8 cellular contexts compared by ENCODE assay signal in genomic region chr17:59620064-59620359, GRCh38. TPM values are rescaled to one million over a fixed set of nuclear protein-coding genes. Genes with fewer than 3 reads are reported as not detected.
A peak's percentile ranks its signal among the peaks of the same experiment; 100 is the strongest.
DNase-seq lines count a peak whose midpoint lies in the region; ATAC-seq and TF ChIP-seq lines count a peak whose summit lies in the region.

No MANE protein-coding gene starts in this region.

- no peaks in the 10 kb centered on the region for H3K9me3 ChIP-seq in testis

- H3K4me1 Mint-ChIP-seq in activated CD8-positive, alpha-beta memory T cell treated with anti-CD3 and anti-CD28 coated beads, Interleukin-2, amount 10 ng/mL, durations not matched to agents 7 days and 5 days, result peaks cover 51% of the 10 kb centered on the region
- peaks cover 53% of the 10 kb centered on the region for H3K4me1 Mint-ChIP-seq in activated naive CD8-positive, alpha-beta T cell (ENCODE audit: low read depth)

- H3K27ac Mint-ChIP-seq in activated CD8-positive, alpha-beta memory T cell treated with anti-CD3 and anti-CD28 coated beads, Interleukin-2, amount 10 ng/mL, durations not matched to agents 7 days and 5 days, result peak overlapping the region; percentile 97
- peak overlapping the region; percentile 98 for H3K27ac Mint-ChIP-seq in activated naive CD8-positive, alpha-beta T cell

- no peak for TF ChIP-seq CTCF in kidney epithelial cell (IDR thresholded peaks at IDR 0.05; ENCODE audit: insufficient read depth, low read length, poor library complexity, severe bottlenecking)
- no peak for TF ChIP-seq CTCF in testis (IDR thresholded peaks at IDR 0.05)

- no peak for TF ChIP-seq POLR2A in testis (IDR thresholded peaks at IDR 0.05)

- no peak for DNase-seq in activated CD8-positive, alpha-beta memory T cell treated with anti-CD3 and anti-CD28 coated beads, Interleukin-2, amount 10 ng/mL, durations not matched to agents 7 days and 5 days
- DNase-seq in activated CD8-positive, alpha-beta memory T cell treated with anti-CD3 and anti-CD28 coated beads, Interleukin-2, amount 50 U/mL, for 4 hours, result no peak
- DNase-seq in kidney epithelial cell (ENCODE audit: low read depth), result no peak
- no peak for DNase-seq in testis
- no peak for DNase-seq in HT-29 (ENCODE audit: low spot score)
- DNase-seq in COLO668 (lab: John Stamatoyannopoulos, UW; ENCODE audit: unreplicated experiment), result no peak
- no peak for DNase-seq in medulla oblongata (ENCODE audit: extremely low spot score)

- no peaks in the 10 kb centered on the region for H3K27me3 Mint-ChIP-seq in activated CD8-positive, alpha-beta memory T cell treated with anti-CD3 and anti-CD28 coated beads, Interleukin-2, amount 10 ng/mL, durations not matched to agents 7 days and 5 days
- no peaks in the 10 kb centered on the region for H3K27me3 Mint-ChIP-seq in activated naive CD8-positive, alpha-beta T cell

- H3K27ac ChIP-seq in testis, result peak overlapping the region; percentile 98 to 99

- intact Hi-C loops in testis (cut with DNase I; ENCODE audit: low total_unique reads), result no loop called here

- no peaks in the 10 kb centered on the region for H3K36me3 ChIP-seq in kidney epithelial cell (ENCODE audit: control insufficient read depth, insufficient read depth, low read length)
- no peaks in the 10 kb centered on the region for H3K36me3 ChIP-seq in testis (ENCODE audit: low read depth, missing control alignments)

- peak overlapping the region; percentile 92 for H3K4me3 Mint-ChIP-seq in activated CD8-positive, alpha-beta memory T cell treated with anti-CD3 and anti-CD28 coated beads, Interleukin-2, amount 10 ng/mL, durations not matched to agents 7 days and 5 days
- peak overlapping the region; percentile 93 for H3K4me3 Mint-ChIP-seq in activated naive CD8-positive, alpha-beta T cell

- WGBS in testis, 2 donors, result 1 to 2% methylated on average over 9 to 13 of the region's 13 CpGs

- peaks cover 23% of the 10 kb centered on the region for H3K4me1 ChIP-seq in testis

- H3K9me3 Mint-ChIP-seq in activated CD8-positive, alpha-beta memory T cell treated with anti-CD3 and anti-CD28 coated beads, Interleukin-2, amount 10 ng/mL, durations not matched to agents 7 days and 5 days (ENCODE audit: low read depth), result no peaks in the 10 kb centered on the region
- H3K9me3 Mint-ChIP-seq in activated naive CD8-positive, alpha-beta T cell (ENCODE audit: low read depth), result no peaks in the 10 kb centered on the region

- CTCF ChIA-PET in activated CD8-positive, alpha-beta memory T cell treated with anti-CD3 and anti-CD28 coated beads, Interleukin-2, amount 10 ng/mL, durations not matched to agents 7 days and 5 days (lab: Charles Lee), result interaction anchor here (1.3 kb wide), 1 partner anchor 19 kb away, joined by 3 read pairs; no protein-coding TSS in a partner anchor

- no peak for ATAC-seq in activated CD8-positive, alpha-beta memory T cell treated with anti-CD3 and anti-CD28 coated beads, Interleukin-2, amount 10 ng/mL, durations not matched to agents 7 days and 5 days

- H3K4me3 ChIP-seq in kidney epithelial cell (ENCODE audit: low read depth, low read length), result peak overlapping the region; percentile 96
- peak overlapping the region; percentile 97 to 99 for H3K4me3 ChIP-seq in testis

- H3K36me3 Mint-ChIP-seq in activated CD8-positive, alpha-beta memory T cell treated with anti-CD3 and anti-CD28 coated beads, Interleukin-2, amount 10 ng/mL, durations not matched to agents 7 days and 5 days, result peaks cover 20% of the 10 kb centered on the region
- H3K36me3 Mint-ChIP-seq in activated naive CD8-positive, alpha-beta T cell, result no peaks in the 10 kb centered on the region

- no peaks in the 10 kb centered on the region for H3K27me3 ChIP-seq in kidney epithelial cell (ENCODE audit: control insufficient read depth, insufficient read depth, low read length)
- no peaks in the 10 kb centered on the region for H3K27me3 ChIP-seq in testis

RNA-seq across cellular contexts. Expression of gene CLTC, which starts 0.3 kb away (rescaled TPM):
- total RNA-seq in activated CD8-positive, alpha-beta memory T cell treated with anti-CD3 and anti-CD28 coated beads, Interleukin-2, amount 10 ng/mL, durations not matched to agents 7 days and 5 days, result 100 to 1,000 TPM; 126 to 162 TPM
- total RNA-seq in kidney epithelial cell (296 and 337 TPM in 2 replicates), testis (100 to 1,000 TPM; 221 to 253 TPM)
- polyA plus RNA-seq in testis (ENCODE audit: insufficient read depth, low read depth, low replicate concordance), result 137 TPM
- 78.9 and 92.0 TPM in 2 replicates for total RNA-seq in HT-29 (2014; rRNA removed; shearing (Covaris generic))

RNA-seq across cellular contexts. Expression of gene DHX40, which starts 54.6 kb away (rescaled TPM):
- total RNA-seq in activated CD8-positive, alpha-beta memory T cell treated with anti-CD3 and anti-CD28 coated beads, Interleukin-2, amount 10 ng/mL, durations not matched to agents 7 days and 5 days, result 10 to 100 TPM; 17.1 to 18.0 TPM
- total RNA-seq in kidney epithelial cell (40.8 and 42.9 TPM in 2 replicates), testis (10 to 100 TPM; 60.8 to 71.9 TPM)
- polyA plus RNA-seq in testis (ENCODE audit: insufficient read depth, low read depth, low replicate concordance), result 53.2 TPM
- total RNA-seq in HT-29 (2014; rRNA removed; shearing (Covaris generic)), result 16.9 and 18.5 TPM in 2 replicates
